In genomic region chr6:70547313-70547712, GRCh38 we compare ENCODE assay signal across 1 cellular context.
TF ChIP-seq lines count a peak whose summit lies in the region.

No MANE protein-coding gene starts in this region.

TF ChIP-seq in H1, 55 proteins besides CTCF, POLR2A, EP300 and RAD21 (continued from another document):
- TF ChIP-seq GTF2F1 (IDR thresholded peaks at IDR 0.05; ENCODE audit: borderline replicate concordance, low read depth, low read length) (no peak), HDAC2 (IDR thresholded peaks at IDR 0.05; ENCODE audit: borderline replicate concordance in 1 of 2, low read depth in 2 of 2, low read length in 2 of 2) (no peak), KDM5A (IDR thresholded peaks at IDR 0.05; ENCODE audit: low read length) (no peak), YY1 (IDR thresholded peaks at IDR 0.05; ENCODE audit: low read depth, low read length) (no peak), RNF2 (IDR thresholded peaks at IDR 0.05; ENCODE audit: borderline replicate concordance, low read depth, low read length, missing control alignments, poor library complexity, severe bottlenecking) (no peak), JUN (IDR thresholded peaks at IDR 0.05; ENCODE audit: low read depth, low read length) (no peak), CHD2 (IDR thresholded peaks at IDR 0.05; ENCODE audit: low read length) (no peak), SRF (IDR thresholded peaks at IDR 0.05; ENCODE audit: low read depth, low read length) (no peak), RFX5 (IDR thresholded peaks at IDR 0.05; ENCODE audit: borderline replicate concordance, low read depth, low read length) (no peak), BCL11A (IDR thresholded peaks at IDR 0.05; ENCODE audit: low read depth in 2 of 2, low read length in 2 of 2) (no peak), SP2 (IDR thresholded peaks at IDR 0.05; ENCODE audit: low read length) (no peak)
TF ChIP-seq in H1: peak in this region for 0.
